ENCODE assay signal across 8 cellular contexts in genomic region chr22:50244420-50245213, GRCh38. TPM values are rescaled to one million over a fixed set of nuclear protein-coding genes. Genes with fewer than 3 reads are reported as not detected.
DNase-seq lines count a peak whose midpoint lies in the region; ATAC-seq and TF ChIP-seq lines count a peak whose summit lies in the region.

A gene with protein sequence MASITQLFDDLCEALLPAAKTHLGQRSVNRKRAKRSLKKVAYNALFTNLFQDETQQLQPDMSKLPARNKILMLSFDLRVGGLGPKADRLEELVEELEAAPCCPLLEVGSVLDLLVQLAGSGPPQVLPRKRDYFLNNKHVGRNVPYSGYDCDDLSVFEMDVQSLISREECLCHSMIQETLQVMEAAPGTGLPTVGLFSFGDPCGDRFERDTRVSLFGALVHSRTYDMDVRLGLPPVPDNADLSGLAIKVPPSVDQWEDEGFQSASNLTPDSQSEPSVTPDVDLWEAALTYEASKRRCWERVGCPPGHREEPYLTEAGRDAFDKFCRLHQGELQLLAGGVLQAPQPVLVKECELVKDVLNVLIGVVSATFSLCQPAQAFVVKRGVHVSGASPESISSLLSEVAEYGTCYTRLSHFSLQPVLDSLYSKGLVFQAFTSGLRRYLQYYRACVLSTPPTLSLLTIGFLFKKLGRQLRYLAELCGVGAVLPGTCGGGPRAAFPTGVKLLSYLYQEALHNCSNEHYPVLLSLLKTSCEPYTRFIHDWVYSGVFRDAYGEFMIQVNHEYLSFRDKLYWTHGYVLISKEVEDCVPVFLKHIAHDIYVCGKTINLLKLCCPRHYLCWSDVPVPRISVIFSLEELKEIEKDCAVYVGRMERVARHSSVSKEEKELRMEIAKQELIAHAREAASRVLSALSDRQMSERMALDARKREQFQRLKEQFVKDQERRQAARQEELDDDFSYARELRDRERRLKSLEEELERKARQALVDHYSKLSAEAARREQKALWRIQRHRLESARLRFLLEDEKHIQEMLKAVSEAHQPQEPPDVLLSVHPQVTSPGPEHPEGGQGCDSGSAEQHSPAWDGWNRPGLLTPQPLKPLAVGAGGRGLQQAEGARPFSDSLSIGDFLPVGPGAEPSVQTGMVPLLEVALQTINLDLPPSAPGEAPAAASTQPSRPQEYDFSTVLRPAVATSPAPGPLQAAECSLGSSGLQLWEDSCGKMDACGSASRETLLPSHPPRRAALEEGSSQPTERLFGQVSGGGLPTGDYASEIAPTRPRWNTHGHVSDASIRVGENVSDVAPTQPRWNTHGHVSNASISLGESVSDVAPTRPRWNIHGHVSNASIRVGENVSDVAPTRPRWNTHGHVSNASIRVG (N-terminal part only) (minus strand): TSS chr22:50245023. CDS start chr22:50244459, 564 bp downstream.

- H3F3A ChIP-seq in neural cell (ENCODE audit: insufficient read depth, low read length, poor library complexity, severe bottlenecking) = no peaks in the 10 kb centered on the region

- peaks cover 78% of the 10 kb centered on the region for H3K4me1 Mint-ChIP-seq in stimulated activated naive CD8-positive, alpha-beta T cell treated with anti-CD3 and anti-CD28 coated beads, Interleukin-15, amount 100 ng/mL, for 72 hours

- H3K9ac ChIP-seq in Karpas-422 (ENCODE audit: low read length) (peak within 1 kb of the TSS; percentile 72), neural cell (ENCODE audit: low read length) (peak within 1 kb of the TSS; percentile 86)

- peaks cover 16% of the 10 kb centered on the region; the same call in 1 of the 2 replicates for H3K36me3 ChIP-seq in Karpas-422 (ENCODE audit: insufficient read depth, low read length)
- H3K36me3 ChIP-seq in neural cell (ENCODE audit: insufficient read depth, low read length) = no peaks in the 10 kb centered on the region

- H3K4me3 Mint-ChIP-seq in stimulated activated naive CD8-positive, alpha-beta T cell treated with anti-CD3 and anti-CD28 coated beads, Interleukin-15, amount 100 ng/mL, for 72 hours = peak within 1 kb of the TSS; percentile 99 to 100

- ATAC-seq in GM21786 (IDR thresholded peaks at IDR 0.05; ENCODE audit: unreplicated experiment) = peak; percentile 69
- peak; percentile 91 for ATAC-seq in stimulated activated naive CD8-positive, alpha-beta T cell treated with anti-CD3 and anti-CD28 coated beads, Interleukin-15, amount 100 ng/mL, for 72 hours

- peaks cover 67% of the 10 kb centered on the region for H3K4me1 ChIP-seq in Karpas-422 (ENCODE audit: low read length)

- H3K27me3 Mint-ChIP-seq in stimulated activated naive CD8-positive, alpha-beta T cell treated with anti-CD3 and anti-CD28 coated beads, Interleukin-15, amount 100 ng/mL, for 72 hours = no peaks in the 10 kb centered on the region

- H2AFZ ChIP-seq in Karpas-422 (ENCODE audit: low read length) (no peak within 1 kb of the TSS; the same call in 1 of the 2 replicates), neural cell (ENCODE audit: low read depth, low read length) (peak within 1 kb of the TSS; percentile 65)

- TF ChIP-seq EP300 in neural cell (conservative IDR thresholded peaks at IDR 0.05; ENCODE audit: poor library complexity, severe bottlenecking) = peak; percentile 87

- H3K27me3 ChIP-seq in Karpas-422 (ENCODE audit: low read length) (no peaks in the 10 kb centered on the region), neural cell (ENCODE audit: insufficient read depth, low read depth, low read length) (no peaks in the 10 kb centered on the region)

- TF ChIP-seq RAD21 in neural cell (conservative IDR thresholded peaks at IDR 0.05) = no peak

- H3K27ac Mint-ChIP-seq in stimulated activated naive CD8-positive, alpha-beta T cell treated with anti-CD3 and anti-CD28 coated beads, Interleukin-15, amount 100 ng/mL, for 72 hours = peak within 1 kb of the TSS; percentile 99 to 100

- H4K20me1 ChIP-seq in Karpas-422 (ENCODE audit: insufficient read depth, low read depth, low read length) (peaks cover 30% of the 10 kb centered on the region; the same call in 1 of the 2 replicates), neural cell (ENCODE audit: insufficient read depth) (no peaks in the 10 kb centered on the region)

- TF ChIP-seq CTCF in fibroblast of the aortic adventitia (IDR thresholded peaks at IDR 0.05; ENCODE audit: insufficient read depth, low read length) = peak; percentile 35
- TF ChIP-seq CTCF in neural cell (IDR thresholded peaks at IDR 0.05; ENCODE audit: poor library complexity, severe bottlenecking) = peak; percentile 64

- H3K4me2 ChIP-seq in Karpas-422 (ENCODE audit: low read depth, low read length, poor library complexity, severe bottlenecking) (peak within 1 kb of the TSS; percentile 92), neural cell (ENCODE audit: low read length) (peak within 1 kb of the TSS; percentile 91)

- H3K9me2 ChIP-seq in Karpas-422 (replicated peaks; ENCODE audit: insufficient read depth, low read length) (no peaks in the 10 kb centered on the region), neural cell (ENCODE audit: insufficient read depth, low read length) (no peaks in the 10 kb centered on the region)

- no peaks in the 10 kb centered on the region for H3K9me3 ChIP-seq in Karpas-422 (ENCODE audit: low read length)
- no peaks in the 10 kb centered on the region for H3K9me3 ChIP-seq in neural cell (ENCODE audit: low read length)

- peak within 1 kb of the TSS; percentile 71 for H3K4me3 ChIP-seq in Karpas-422 (ENCODE audit: low read length)
- H3K4me3 ChIP-seq in fibroblast of the aortic adventitia (ENCODE audit: low read depth, low read length) = peak within 1 kb of the TSS; percentile 77
- peak within 1 kb of the TSS; percentile 95 for H3K4me3 ChIP-seq in neural cell (ENCODE audit: low read length)

- H3K9me3 Mint-ChIP-seq in stimulated activated naive CD8-positive, alpha-beta T cell treated with anti-CD3 and anti-CD28 coated beads, Interleukin-15, amount 100 ng/mL, for 72 hours = no peaks in the 10 kb centered on the region

- H3K27ac ChIP-seq in Karpas-422 (ENCODE audit: low read length) (peak within 1 kb of the TSS; percentile 70), neural cell (ENCODE audit: low read length) (peak within 1 kb of the TSS; percentile 81)

- peak; percentile 33 for DNase-seq in DMS79 (lab: John Stamatoyannopoulos, UW)
- peak; percentile 97 for DNase-seq in Karpas-422
- peak; percentile 95 to 97 for DNase-seq in SHP77 (lab: John Stamatoyannopoulos, UW)
- peak; percentile 85 for DNase-seq in activated effector memory CD4-positive, alpha-beta T cell treated with Interleukin-2 at 50 U/mL for 16 hours
- peak; percentile 87 for DNase-seq in fibroblast of the aortic adventitia (ENCODE audit: low read depth)
- peak; percentile 87 to 91 for DNase-seq in stimulated activated naive CD8-positive, alpha-beta T cell treated with anti-CD3 and anti-CD28 coated beads, Interleukin-15, amount 100 ng/mL, for 72 hours

- H3K79me2 ChIP-seq in Karpas-422 (ENCODE audit: low read length) (peaks cover 67% of the 10 kb centered on the region), neural cell (replicated peaks; ENCODE audit: insufficient read depth, low read length) (peaks cover 35% of the 10 kb centered on the region)

TF ChIP-seq in neural cell, 6 proteins besides CTCF, POLR2A, EP300 and RAD21:
- TF ChIP-seq EZH2 (IDR thresholded peaks at IDR 0.05; ENCODE audit: borderline replicate concordance, insufficient read depth, low read length, poor library complexity, severe bottlenecking) (no peak), POLR2AphosphoS5 (IDR thresholded peaks at IDR 0.05) (peak; percentile 92), TAF1 (IDR thresholded peaks at IDR 0.05; ENCODE audit: low read depth) (peak; percentile 56), SMC3 (conservative IDR thresholded peaks at IDR 0.05; ENCODE audit: poor library complexity) (peak; percentile 48), MXI1 (conservative IDR thresholded peaks at IDR 0.05; ENCODE audit: poor library complexity, severe bottlenecking) (peak; percentile 96)
- TF ChIP-seq, protein P1, sequence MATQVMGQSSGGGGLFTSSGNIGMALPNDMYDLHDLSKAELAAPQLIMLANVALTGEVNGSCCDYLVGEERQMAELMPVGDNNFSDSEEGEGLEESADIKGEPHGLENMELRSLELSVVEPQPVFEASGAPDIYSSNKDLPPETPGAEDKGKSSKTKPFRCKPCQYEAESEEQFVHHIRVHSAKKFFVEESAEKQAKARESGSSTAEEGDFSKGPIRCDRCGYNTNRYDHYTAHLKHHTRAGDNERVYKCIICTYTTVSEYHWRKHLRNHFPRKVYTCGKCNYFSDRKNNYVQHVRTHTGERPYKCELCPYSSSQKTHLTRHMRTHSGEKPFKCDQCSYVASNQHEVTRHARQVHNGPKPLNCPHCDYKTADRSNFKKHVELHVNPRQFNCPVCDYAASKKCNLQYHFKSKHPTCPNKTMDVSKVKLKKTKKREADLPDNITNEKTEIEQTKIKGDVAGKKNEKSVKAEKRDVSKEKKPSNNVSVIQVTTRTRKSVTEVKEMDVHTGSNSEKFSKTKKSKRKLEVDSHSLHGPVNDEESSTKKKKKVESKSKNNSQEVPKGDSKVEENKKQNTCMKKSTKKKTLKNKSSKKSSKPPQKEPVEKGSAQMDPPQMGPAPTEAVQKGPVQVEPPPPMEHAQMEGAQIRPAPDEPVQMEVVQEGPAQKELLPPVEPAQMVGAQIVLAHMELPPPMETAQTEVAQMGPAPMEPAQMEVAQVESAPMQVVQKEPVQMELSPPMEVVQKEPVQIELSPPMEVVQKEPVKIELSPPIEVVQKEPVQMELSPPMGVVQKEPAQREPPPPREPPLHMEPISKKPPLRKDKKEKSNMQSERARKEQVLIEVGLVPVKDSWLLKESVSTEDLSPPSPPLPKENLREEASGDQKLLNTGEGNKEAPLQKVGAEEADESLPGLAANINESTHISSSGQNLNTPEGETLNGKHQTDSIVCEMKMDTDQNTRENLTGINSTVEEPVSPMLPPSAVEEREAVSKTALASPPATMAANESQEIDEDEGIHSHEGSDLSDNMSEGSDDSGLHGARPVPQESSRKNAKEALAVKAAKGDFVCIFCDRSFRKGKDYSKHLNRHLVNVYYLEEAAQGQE (IDR thresholded peaks at IDR 0.05; ENCODE audit: borderline replicate concordance) = no peak

RNA-seq across cellular contexts. Expression of the gene that starts here (rescaled TPM):
- total RNA-seq in Karpas-422 (2014; rRNA removed; shearing (Covaris generic); ENCODE audit: low replicate concordance) = 16.9 and 32.5 TPM in 2 replicates
- 23.6 and 39.7 TPM in 2 replicates for total RNA-seq in fibroblast of the aortic adventitia (ENCODE audit: low replicate concordance)
- polyA plus RNA-seq in neural cell = 74.5 and 89.1 TPM in 2 replicates
- 58.4 and 60.8 TPM in 2 replicates for polyA minus RNA-seq in neural cell

Comparison
In these comparisons a context has a peak if more than half of its experiments do, and no peak if none do; other contexts are left out.
1. Peak in every context shown above with its lines: DNase-seq, ATAC-seq, H3K4me3 ChIP-seq and H3K27ac ChIP-seq.
2. DNase-seq: peak in every context shown above with its lines; median percentile 97 in Karpas-422; 96 in SHP77; 89 in stimulated activated naive CD8-positive, alpha-beta T cell treated with anti-CD3 and anti-CD28 coated beads, Interleukin-15, amount 100 ng/mL, for 72 hours; 87 in fibroblast of the aortic adventitia; 85 in activated effector memory CD4-positive, alpha-beta T cell treated with Interleukin-2 at 50 U/mL for 16 hours; 33 in DMS79.